ENCODE assay signal across 24 cellular contexts in genomic region chr4:97238956-97239698, GRCh38.
DNase-seq lines count a peak whose midpoint lies in the region; FAIRE-seq and TF ChIP-seq lines count a peak whose summit lies in the region.
"Had no signal": no experiment of that assay in that cellular context is flagged by ENCODE, and none has a peak within 500 bp of the region (broad histone marks: within the 10 kb centered on the region; RNA-seq: fewer than 3 reads in every experiment).

No MANE protein-coding gene starts in this region.

- H3K9ac ChIP-seq in MM.1S (ENCODE audit: low read length), result no peak overlapping the region
- no peak overlapping the region for H3K9ac ChIP-seq in H1 (replicated peaks in 1 of 4; ENCODE audit: extremely low read depth in 1 of 4, low read depth in 3 of 4, low read length in 3 of 4)

- TF ChIP-seq EP300 in H1 (IDR thresholded peaks at IDR 0.05; ENCODE audit: borderline replicate concordance in 1 of 2, low read depth in 2 of 2, low read length in 2 of 2), result no peak

- no peaks in the 10 kb centered on the region for H3K9me3 ChIP-seq in MM.1S (replicated peaks; ENCODE audit: insufficient read depth, low read length)
- H3K9me3 ChIP-seq in H1 (ENCODE audit: insufficient read depth in 2 of 2, low read depth in 1 of 2, low read length in 1 of 2), result no peaks in the 10 kb centered on the region
- H3K9me3 ChIP-seq in left ventricle myocardium inferior (replicated peaks), result no peaks in the 10 kb centered on the region
- H3K9me3 ChIP-seq: body of pancreas, prostate gland, tibial artery had no signal

- H3K79me1 ChIP-seq in H1 (ENCODE audit: low read depth, low read length), result no peaks in the 10 kb centered on the region

- no peak overlapping the region for H3K56ac ChIP-seq in H1 (replicated peaks; ENCODE audit: insufficient read length, low read depth, low read length)

- no peaks in the 10 kb centered on the region for H3K23me2 ChIP-seq in H1 (ENCODE audit: low read depth, low read length)

- FAIRE-seq in H1 (lab: Jason Lieb, UNC), result no peak
- FAIRE-seq: colon, TTC549 had no signal

- H3K4me1 ChIP-seq in MM.1S (ENCODE audit: low read length) (peaks cover 19% of the 10 kb centered on the region), H1 (replicated peaks in 1 of 4; ENCODE audit: control insufficient read depth in 3 of 4, insufficient read depth in 4 of 4, low read length in 3 of 4) (peaks cover 0 to 5% (median 0%) of the 10 kb centered on the region in 4 experiments; a peak in 1 of 7 replicates), left ventricle myocardium inferior (no peaks in the 10 kb centered on the region)
- H3K4me1 ChIP-seq: body of pancreas, prostate gland, tibial artery had no signal

- no peak overlapping the region for H3K18ac ChIP-seq in H1 (ENCODE audit: extremely low read depth, low read length)

- peak overlapping the region; percentile 41; the same call in 1 of the 2 replicates for H2AFZ ChIP-seq in MM.1S (ENCODE audit: low read length)
- H2AFZ ChIP-seq in H1 (ENCODE audit: low read length), result 0 out of 2 replicates have a peak overlapping the region, but pooled peaks have one; percentile 7

- H3F3A ChIP-seq in MM.1S (ENCODE audit: insufficient read depth, low read length), result 0 out of 2 replicates have a peak, but pooled peaks cover 3% of the 10 kb centered on the region

- H3K36me3 ChIP-seq in MM.1S (replicated peaks; ENCODE audit: insufficient read depth, low read length), result no peaks in the 10 kb centered on the region
- no peaks in the 10 kb centered on the region for H3K36me3 ChIP-seq in H1 (ENCODE audit: control insufficient read depth in 2 of 4, insufficient read depth in 4 of 4, low read length in 3 of 4)
- no peaks in the 10 kb centered on the region for H3K36me3 ChIP-seq in left ventricle myocardium inferior
- H3K36me3 ChIP-seq: prostate gland, tibial artery had no signal

- no peak overlapping the region for H2BK15ac ChIP-seq in H1 (ENCODE audit: low read length)

- TF ChIP-seq CTCF in MM.1S (IDR thresholded peaks at IDR 0.05; ENCODE audit: low read length) (no peak), H1 (IDR thresholded peaks at IDR 0.05; ENCODE audit: control extremely low read depth in 1 of 3, insufficient read depth in 1 of 3, low read depth in 1 of 3, low read length in 3 of 3) (no peak), left ventricle myocardium inferior (IDR thresholded peaks at IDR 0.05; ENCODE audit: borderline replicate concordance) (no peak)

- H2BK120ac ChIP-seq in H1 (replicated peaks; ENCODE audit: low read depth, low read length), result no peak overlapping the region

- no peak overlapping the region for H2AK5ac ChIP-seq in H1 (ENCODE audit: low read depth, low read length)

- no peak overlapping the region for H4K8ac ChIP-seq in H1 (ENCODE audit: extremely low read depth, insufficient read depth, low read length)

- peak overlapping the region; percentile 44; the same call in 1 of the 2 replicates for H3K27ac ChIP-seq in MM.1S (ENCODE audit: low read length)
- no peak overlapping the region for H3K27ac ChIP-seq in H1 (ENCODE audit: low read depth, low read length)
- no peak overlapping the region for H3K27ac ChIP-seq in left ventricle myocardium inferior (replicated peaks)
- H3K27ac ChIP-seq: body of pancreas, prostate gland, skin epidermis, tibial artery had no signal

- no peak for TF ChIP-seq RAD21 in H1 (IDR thresholded peaks at IDR 0.05 in 1 of 2, conservative IDR thresholded peaks at IDR 0.05 in 1 of 2; ENCODE audit: low read depth in 2 of 2, low read length in 2 of 2)

- 96% methylated on average over 4 of the region's 4 CpGs; no CpG with 5 or more reads in 1 of the 2 experiments for WGBS in H1 (ENCODE audit: extremely low coverage in 1 of 2, insufficient coverage in 1 of 2, insufficient read length in 1 of 2, insufficient replicate concordance in 2 of 2, low coverage in 1 of 2, low lambda C conversion rate in 2 of 2, missing lambda C conversion rate in 1 of 2), 2 experiments

- H4K91ac ChIP-seq in H1 (replicated peaks; ENCODE audit: insufficient read length, low read length), result no peak overlapping the region

- H3K9me2 ChIP-seq in MM.1S (replicated peaks; ENCODE audit: insufficient read depth, low read length), result no peaks in the 10 kb centered on the region

- CTCF ChIA-PET in H1 (lab: Charles Lee; ENCODE audit: partially characterized antibody), result interaction anchor here (0.8 kb wide), 1 partner anchor 23 kb away, joined by 3 read pairs; no protein-coding TSS in a partner anchor

- H3K4me3 ChIP-seq in MM.1S (ENCODE audit: low read length) (no peak overlapping the region), H1 (ENCODE audit: extremely low read depth in 1 of 4, insufficient read depth in 2 of 4, low read depth in 3 of 4, low read length in 4 of 4) (no peak overlapping the region), left ventricle myocardium inferior (no peak overlapping the region)
- H3K4me3 ChIP-seq: body of pancreas, prostate gland, skin epidermis, tibial artery had no signal

- H3K14ac ChIP-seq in H1 (ENCODE audit: insufficient read length), result no peak overlapping the region

- TF ChIP-seq POLR2A in H1 (IDR thresholded peaks at IDR 0.05; ENCODE audit: control extremely low read depth in 1 of 2, low read depth in 2 of 2, low read length in 2 of 2), result no peak

- H2BK12ac ChIP-seq in H1 (ENCODE audit: low read depth, low read length), result no peak overlapping the region

- peak overlapping the region; percentile 49 for H3K4me2 ChIP-seq in MM.1S (ENCODE audit: low read depth, low read length)
- no peak overlapping the region for H3K4me2 ChIP-seq in H1 (ENCODE audit: insufficient read depth in 1 of 2, low read depth in 2 of 2, low read length in 2 of 2)

- H4K20me1 ChIP-seq in MM.1S (ENCODE audit: insufficient read depth, low read length) (no peaks in the 10 kb centered on the region), H1 (replicated peaks in 1 of 2; ENCODE audit: control insufficient read depth in 1 of 2, insufficient read depth in 2 of 2, low read length in 2 of 2) (no peaks in the 10 kb centered on the region)

- H2BK5ac ChIP-seq in H1 (ENCODE audit: low read depth, low read length), result no peak overlapping the region

- H3K27me3 ChIP-seq in MM.1S (replicated peaks; ENCODE audit: insufficient read depth, low read length) (no peaks in the 10 kb centered on the region), H1 (replicated peaks in 1 of 4; ENCODE audit: control insufficient read depth in 3 of 4, extremely low read depth in 1 of 4, insufficient read depth in 3 of 4, low read length in 3 of 4) (no peaks in the 10 kb centered on the region), left ventricle myocardium inferior (ENCODE audit: low read depth) (no peaks in the 10 kb centered on the region)
- H3K27me3 ChIP-seq: body of pancreas, tibial artery had no signal

- no peak overlapping the region for H3K23ac ChIP-seq in H1 (ENCODE audit: insufficient read length)

- no peak overlapping the region for H4K5ac ChIP-seq in H1 (ENCODE audit: insufficient read length, low read depth, low read length)

- H2BK20ac ChIP-seq in H1 (ENCODE audit: low read length), result no peak overlapping the region

- H3K4ac ChIP-seq in H1 (replicated peaks; ENCODE audit: insufficient read length, low read depth, low read length), result no peak overlapping the region

- H3K79me2 ChIP-seq in MM.1S (ENCODE audit: low read length), result no peaks in the 10 kb centered on the region
- H3K79me2 ChIP-seq in H1 (ENCODE audit: control insufficient read depth in 1 of 2, insufficient read depth in 2 of 2, low read length in 2 of 2), result no peaks in the 10 kb centered on the region

- POLR2A ChIA-PET in H1 (lab: Charles Lee; ENCODE audit: partially characterized antibody), result no interaction called here

- DNase-seq in D341Med (ENCODE audit: low spot score), result peak; percentile 60
- peak; percentile 53 for DNase-seq in MM.1S
- DNase-seq in NCI-H2107 treated with DMSO at 0.1 percent for 48 hours (lab: John Stamatoyannopoulos, UW; ENCODE audit: unreplicated experiment), result peak; percentile 80
- no peak for DNase-seq in H1 (ENCODE audit: low read depth in 1 of 2, low spot score in 2 of 2)
- no peak for DNase-seq in posterior cingulate gyrus
- DNase-seq in ecto neural progenitor cell (ENCODE audit: low spot score), result no peak
- no peak for DNase-seq in activated CD4-positive, CD25-positive, alpha-beta regulatory T cell (lab: John Stamatoyannopoulos, UW)
- no peak for DNase-seq in left ventricle myocardium inferior
- DNase-seq: activated CD4-positive, alpha-beta T cell treated with anti-CD3 and anti-CD28 coated beads for 48 hours; activated CD8-positive, alpha-beta memory T cell treated with anti-CD3 and anti-CD28 coated beads, Interleukin-2, amount 10 ng/mL, durations not matched to agents 7 days and 5 days; activated naive CD8-positive, alpha-beta T cell treated with anti-CD3 and anti-CD28 coated beads, Interleukin-2, amount 10 ng/mL, durations not matched to agents 7 days and 5 days; body of pancreas; CD4-positive, alpha-beta memory T cell; HFFc6; mesenchymal stem cell; naive thymus-derived CD4-positive, alpha-beta T cell; NCI-H1436 treated with DMSO at 0.1 percent for 48 hours; stimulated activated naive CD4-positive, alpha-beta T cell treated with Interleukin-2 at 50 U/mL for 16 hours; T-cell; tibial artery had no signal

- intact Hi-C loops in posterior cingulate gyrus (cut with DNase I) (no loop called here), left ventricle myocardium inferior (cut with micrococcal nuclease) (no loop called here)

TF ChIP-seq in H1, 55 proteins besides CTCF, POLR2A, EP300 and RAD21 (continues in another document):
- TF ChIP-seq YY1 (IDR thresholded peaks at IDR 0.05; ENCODE audit: low read depth, low read length) (no peak), USF2 (IDR thresholded peaks at IDR 0.05; ENCODE audit: low read length) (no peak), SAP30 (IDR thresholded peaks at IDR 0.05; ENCODE audit: insufficient read depth, insufficient replicate concordance, low read length) (no peak), NRF1 (IDR thresholded peaks at IDR 0.05; ENCODE audit: low read depth, low read length) (no peak), SIRT6 (IDR thresholded peaks at IDR 0.05; ENCODE audit: low read length) (no peak), CREB1 (IDR thresholded peaks at IDR 0.05) (no peak), HDAC2 (IDR thresholded peaks at IDR 0.05; ENCODE audit: borderline replicate concordance in 1 of 2, low read depth in 2 of 2, low read length in 2 of 2) (no peak), TAF7 (optimal IDR thresholded peaks at IDR 0.05; ENCODE audit: borderline replicate concordance, low read depth, low read length) (no peak), TCF12 (IDR thresholded peaks at IDR 0.05; ENCODE audit: low read depth, low read length) (no peak), SUZ12 (IDR thresholded peaks at IDR 0.05; ENCODE audit: low read length) (no peak), KDM4A (IDR thresholded peaks at IDR 0.05; ENCODE audit: low read depth, low read length, severe bottlenecking) (no peak)

Comparison
In these comparisons a context has a peak if more than half of its experiments do, and no peak if none do; other contexts are left out.
1. DNase-seq: peak in D341Med (single experiment), MM.1S (single experiment) and NCI-H2107 treated with DMSO at 0.1 percent for 48 hours (single experiment); none in H1 (0 of 2), posterior cingulate gyrus (0 of 10), ecto neural progenitor cell (single experiment), activated CD4-positive, CD25-positive, alpha-beta regulatory T cell (0 of 4) and left ventricle myocardium inferior (single experiment).